In the genomic region with DNA sequence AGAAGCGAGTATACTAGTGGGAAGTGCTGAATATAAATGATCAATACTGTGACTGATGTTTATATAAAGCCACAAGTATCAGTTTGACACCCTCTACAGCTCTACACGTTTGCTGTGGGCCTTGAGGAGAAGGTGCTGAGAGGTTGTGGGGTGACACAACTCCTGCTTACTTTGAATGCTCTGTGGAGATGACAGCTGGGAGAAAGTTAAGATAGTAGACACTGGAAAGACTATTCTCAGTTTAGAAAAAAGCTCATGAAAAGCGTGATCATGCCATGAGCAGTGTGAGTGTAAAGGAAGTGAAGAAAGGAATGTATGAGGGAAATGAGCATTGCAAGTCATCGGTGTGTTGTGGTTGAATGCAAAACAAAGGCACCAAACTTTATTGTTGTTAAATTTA, we compare ENCODE assay signal across 18 cellular contexts.
DNase-seq lines count a peak whose midpoint lies in the region; ATAC-seq and TF ChIP-seq lines count a peak whose summit lies in the region.
"Had no signal": no experiment of that assay in that cellular context is flagged by ENCODE, and none has a peak within 500 bp of the region (broad histone marks: within the 10 kb centered on the region; RNA-seq: fewer than 3 reads in every experiment).

No MANE protein-coding gene starts in this region.

- TF ChIP-seq CTCF in heart right ventricle (IDR thresholded peaks at IDR 0.05) = no peak

- no peaks in the 10 kb centered on the region for H3K27me3 Mint-ChIP-seq in activated CD4-positive, alpha-beta memory T cell treated with anti-CD3 and anti-CD28 coated beads, Interleukin-2, amount 10 ng/mL, durations not matched to agents 7 days and 5 days
- H3K27me3 Mint-ChIP-seq in stimulated activated naive B cell treated with anti-CD40 and anti-IgM and Interleukin-4, amounts not matched to agents 10 μg/mL and 1 μg/mL and 100 μg/mL, for 72 hours = no peaks in the 10 kb centered on the region

- peaks cover 44 to 49% of the 10 kb centered on the region in 2 donors for H3K36me3 Mint-ChIP-seq in activated naive CD4-positive, alpha-beta T cell treated with anti-CD3 and anti-CD28 coated beads, Interleukin-2, amount 50 U/mL, for 72 hours
- peaks cover 77% of the 10 kb centered on the region for H3K36me3 Mint-ChIP-seq in activated CD4-positive, alpha-beta memory T cell treated with anti-CD3 and anti-CD28 coated beads, Interleukin-2, amount 10 ng/mL, durations not matched to agents 7 days and 5 days (ENCODE audit: low read depth)
- H3K36me3 Mint-ChIP-seq in stimulated activated naive B cell treated with anti-CD40 and anti-IgM and Interleukin-4, amounts not matched to agents 10 μg/mL and 1 μg/mL and 100 μg/mL, for 72 hours = peaks cover 49 to 60% of the 10 kb centered on the region in 2 donors

- WGBS in heart right ventricle, 2 donors = 28 to 47% methylated on average over 4 of the region's 4 CpGs

- no peak overlapping the region for H3K27ac Mint-ChIP-seq in activated naive CD4-positive, alpha-beta T cell treated with anti-CD3 and anti-CD28 coated beads, Interleukin-2, amount 50 U/mL, for 72 hours
- H3K27ac Mint-ChIP-seq in activated CD4-positive, alpha-beta memory T cell treated with anti-CD3 and anti-CD28 coated beads, Interleukin-2, amount 10 ng/mL, durations not matched to agents 7 days and 5 days = peak overlapping the region; percentile 13
- peak overlapping the region; percentile 81 for H3K27ac Mint-ChIP-seq in stimulated activated naive B cell treated with anti-CD40 and anti-IgM and Interleukin-4, amounts not matched to agents 10 μg/mL and 1 μg/mL and 100 μg/mL, for 72 hours

- intact Hi-C loops in heart right ventricle (cut with DNase I) = no loop called here

- peak; percentile 46 to 76 for ATAC-seq in activated naive CD4-positive, alpha-beta T cell treated with anti-CD3 and anti-CD28 coated beads, Interleukin-2, amount 50 U/mL, for 72 hours
- ATAC-seq in heart right ventricle = peak; percentile 20 to 78 (median 49)
- ATAC-seq in stimulated activated naive B cell treated with anti-CD40 and anti-IgM and Interleukin-4, amounts not matched to agents 10 μg/mL and 1 μg/mL and 100 μg/mL, for 72 hours (replicated peaks) = no peak
- ATAC-seq in HG03378 (IDR thresholded peaks at IDR 0.05; ENCODE audit: unreplicated experiment) = no peak
- no peak for ATAC-seq in GM18867 (IDR thresholded peaks at IDR 0.05; ENCODE audit: unreplicated experiment)
- ATAC-seq: mucosa of descending colon, Panc1 had no signal

- H3K36me3 ChIP-seq in heart right ventricle = peaks cover 0 to 99% (median 22%) of the 10 kb centered on the region in 9 donors

- peaks cover 17% of the 10 kb centered on the region for H3K4me1 Mint-ChIP-seq in activated CD4-positive, alpha-beta memory T cell treated with anti-CD3 and anti-CD28 coated beads, Interleukin-2, amount 10 ng/mL, durations not matched to agents 7 days and 5 days
- H3K4me1 Mint-ChIP-seq in stimulated activated naive B cell treated with anti-CD40 and anti-IgM and Interleukin-4, amounts not matched to agents 10 μg/mL and 1 μg/mL and 100 μg/mL, for 72 hours = peaks cover 5 to 13% of the 10 kb centered on the region in 2 donors

- no peak overlapping the region for H3K4me3 ChIP-seq in heart right ventricle
- H3K4me3 ChIP-seq: dorsolateral prefrontal cortex, hepatocyte, mucosa of descending colon, vagina had no signal

- H3K9me3 Mint-ChIP-seq in activated naive CD4-positive, alpha-beta T cell treated with anti-CD3 and anti-CD28 coated beads, Interleukin-2, amount 50 U/mL, for 72 hours = peaks cover 14 to 20% of the 10 kb centered on the region in 2 donors
- H3K9me3 Mint-ChIP-seq in activated CD4-positive, alpha-beta memory T cell treated with anti-CD3 and anti-CD28 coated beads, Interleukin-2, amount 10 ng/mL, durations not matched to agents 7 days and 5 days = peaks cover 25% of the 10 kb centered on the region
- H3K9me3 Mint-ChIP-seq in stimulated activated naive B cell treated with anti-CD40 and anti-IgM and Interleukin-4, amounts not matched to agents 10 μg/mL and 1 μg/mL and 100 μg/mL, for 72 hours = peaks cover 9 to 13% of the 10 kb centered on the region in 2 donors

- DNase-seq in activated naive CD4-positive, alpha-beta T cell treated with anti-CD3 and anti-CD28 coated beads, Interleukin-2, amount 50 U/mL, for 72 hours (ENCODE audit: low spot score in 2 of 2) = no peak
- DNase-seq in activated naive CD4-positive, alpha-beta T cell treated with Interleukin-2 at 50 U/mL for 16 hours = no peak
- DNase-seq in activated CD4-positive, alpha-beta memory T cell treated with anti-CD3 and anti-CD28 coated beads, Interleukin-2, amount 10 ng/mL, durations not matched to agents 7 days and 5 days = no peak
- no peak for DNase-seq in heart right ventricle
- DNase-seq in stimulated activated naive B cell treated with anti-CD40 and anti-IgM and Interleukin-4, amounts not matched to agents 10 μg/mL and 1 μg/mL and 100 μg/mL, for 72 hours = no peak
- DNase-seq in NCI-H1105 (lab: John Stamatoyannopoulos, UW) = no peak
- DNase-seq: activated CD8-positive, alpha-beta memory T cell treated with anti-CD3 and anti-CD28 coated beads, Interleukin-2, amount 50 U/mL, for 48 hours; aorta; Calu3; dorsolateral prefrontal cortex; kidney glomerular epithelial cell; mucosa of descending colon; NCI-H82 had no signal

- CTCF ChIA-PET in activated CD4-positive, alpha-beta memory T cell treated with anti-CD3 and anti-CD28 coated beads, Interleukin-2, amount 10 ng/mL, durations not matched to agents 7 days and 5 days (lab: Charles Lee) = no interaction called here

- no peak overlapping the region for H3K4me3 Mint-ChIP-seq in activated CD4-positive, alpha-beta memory T cell treated with anti-CD3 and anti-CD28 coated beads, Interleukin-2, amount 10 ng/mL, durations not matched to agents 7 days and 5 days
- no peak overlapping the region for H3K4me3 Mint-ChIP-seq in stimulated activated naive B cell treated with anti-CD40 and anti-IgM and Interleukin-4, amounts not matched to agents 10 μg/mL and 1 μg/mL and 100 μg/mL, for 72 hours

- H3K27ac ChIP-seq in heart right ventricle = no peak overlapping the region
- H3K27ac ChIP-seq: dorsolateral prefrontal cortex, hepatocyte, vagina had no signal

- POLR2A ChIA-PET in activated CD4-positive, alpha-beta memory T cell treated with anti-CD3 and anti-CD28 coated beads, Interleukin-2, amount 10 ng/mL, durations not matched to agents 7 days and 5 days (lab: Charles Lee) = no interaction called here

- H3K9me3 ChIP-seq in heart right ventricle = peaks cover 0 to 37% (median 11%) of the 10 kb centered on the region in 11 donors
- H3K9me3 ChIP-seq: mucosa of descending colon, vagina had no signal

- H3K4me1 ChIP-seq in heart right ventricle = peaks cover 0 to 8% (median 0%) of the 10 kb centered on the region in 9 donors
- H3K4me1 ChIP-seq: vagina had no signal

- no peaks in the 10 kb centered on the region for H3K27me3 ChIP-seq in heart right ventricle
- H3K27me3 ChIP-seq: dorsolateral prefrontal cortex, hepatocyte, vagina had no signal

Comparison
In these comparisons a context has a peak if more than half of its experiments do, and no peak if none do; other contexts are left out.
1. ATAC-seq: peak in activated naive CD4-positive, alpha-beta T cell treated with anti-CD3 and anti-CD28 coated beads, Interleukin-2, amount 50 U/mL, for 72 hours (2 of 2) and heart right ventricle (8 of 8); none in stimulated activated naive B cell treated with anti-CD40 and anti-IgM and Interleukin-4, amounts not matched to agents 10 μg/mL and 1 μg/mL and 100 μg/mL, for 72 hours (0 of 2), HG03378 (single experiment) and GM18867 (single experiment).
2. H3K27ac Mint-ChIP-seq: peak in activated CD4-positive, alpha-beta memory T cell treated with anti-CD3 and anti-CD28 coated beads, Interleukin-2, amount 10 ng/mL, durations not matched to agents 7 days and 5 days (single experiment) and stimulated activated naive B cell treated with anti-CD40 and anti-IgM and Interleukin-4, amounts not matched to agents 10 μg/mL and 1 μg/mL and 100 μg/mL, for 72 hours (single experiment); none in activated naive CD4-positive, alpha-beta T cell treated with anti-CD3 and anti-CD28 coated beads, Interleukin-2, amount 50 U/mL, for 72 hours (0 of 2).